Comparison of ENCODE assay signal across 12 cellular contexts in the genomic region with DNA sequence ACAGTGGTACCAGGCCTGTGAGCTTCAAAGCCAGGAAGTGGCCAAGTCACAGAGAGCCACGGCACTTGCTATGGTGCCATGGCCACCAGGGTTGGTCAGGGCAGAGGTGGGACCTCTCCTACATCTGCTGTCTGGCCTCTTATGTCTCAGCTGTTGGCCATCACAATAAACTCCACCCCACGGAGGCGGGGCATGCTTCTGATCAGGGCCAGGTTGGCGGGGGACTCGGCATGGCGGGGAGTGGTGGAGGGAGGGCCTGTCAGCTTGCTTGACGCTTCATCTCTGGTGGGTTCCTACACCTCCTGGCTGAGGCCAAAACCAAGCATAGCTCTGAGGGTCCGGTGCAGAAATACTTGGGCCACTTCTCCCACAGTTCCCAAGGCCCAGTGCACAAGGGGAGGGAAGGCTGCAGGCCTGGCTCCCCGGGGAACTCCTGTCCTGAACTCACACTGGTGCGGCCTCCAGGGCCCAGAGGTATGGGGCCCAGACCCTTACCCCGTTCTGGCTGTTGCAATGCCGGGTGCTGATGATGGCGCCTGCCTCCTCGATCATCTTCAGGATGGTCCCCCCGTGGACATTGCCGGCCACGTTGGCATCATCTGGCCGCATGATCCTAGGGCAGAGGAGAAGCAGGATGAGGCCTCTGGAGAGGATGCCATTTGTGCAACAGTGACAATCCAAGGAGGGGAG. TPM values are rescaled to one million over a fixed set of nuclear protein-coding genes. Genes with fewer than 3 reads are reported as not detected.
DNase-seq lines count a peak whose midpoint lies in the region; ATAC-seq and TF ChIP-seq lines count a peak whose summit lies in the region.
"Had no signal": no experiment of that assay in that cellular context is flagged by ENCODE, and none has a peak within 500 bp of the region (broad histone marks: within the 10 kb centered on the region; RNA-seq: fewer than 3 reads in every experiment).

No MANE protein-coding gene starts in this region.

- H3K4me3 Mint-ChIP-seq in activated naive CD4-positive, alpha-beta T cell treated with anti-CD3 and anti-CD28 coated beads, Interleukin-2, amount 10 ng/mL, durations not matched to agents 7 days and 5 days, result no peak overlapping the region
- H3K4me3 Mint-ChIP-seq in stimulated activated effector memory CD8-positive, alpha-beta T cell treated with anti-CD3 and anti-CD28 coated beads, Interleukin-12 subunit alpha, Interleukin-12 subunit beta, amount 100 ng/mL, for 72 hours, result peak overlapping the region; percentile 61
- H3K4me3 Mint-ChIP-seq in GM23338, result no peak overlapping the region

- H3K27ac ChIP-seq in WERI-Rb-1 (no peak overlapping the region), esophagus squamous epithelium (peak overlapping the region; percentile 49 to 71 (median 60)), GM23338 (ENCODE audit: low read depth) (no peak overlapping the region)
- H3K27ac ChIP-seq: thyroid gland had no signal

- peak; percentile 2 for ATAC-seq in stimulated activated effector memory CD8-positive, alpha-beta T cell treated with anti-CD3 and anti-CD28 coated beads, Interleukin-12 subunit alpha, Interleukin-12 subunit beta, amount 100 ng/mL, for 72 hours
- no peak for ATAC-seq in GM18873 (IDR thresholded peaks at IDR 0.05; ENCODE audit: low FRiP score, unreplicated experiment)
- no peak for ATAC-seq in GM23338
- ATAC-seq: HCT116 had no signal

- peaks cover 28% of the 10 kb centered on the region for H4K20me1 ChIP-seq in GM23338 (replicated peaks; ENCODE audit: insufficient read depth)

- H3K27me3 ChIP-seq in WERI-Rb-1 (ENCODE audit: insufficient read depth, low read depth, severe bottlenecking) (no peaks in the 10 kb centered on the region), esophagus squamous epithelium (no peaks in the 10 kb centered on the region), GM23338 (ENCODE audit: insufficient read depth) (no peaks in the 10 kb centered on the region)
- H3K27me3 ChIP-seq: thyroid gland had no signal

- no peak overlapping the region for H3K4me2 ChIP-seq in GM23338

- no peak overlapping the region for H3K4me3 ChIP-seq in WERI-Rb-1 (ENCODE audit: low read depth, low read length)
- H3K4me3 ChIP-seq in esophagus squamous epithelium, result no peak overlapping the region
- H3K4me3 ChIP-seq in GM23338, result no peak overlapping the region
- H3K4me3 ChIP-seq: thyroid gland had no signal

- H3K36me3 ChIP-seq in WERI-Rb-1, result peaks cover 15% of the 10 kb centered on the region
- H3K36me3 ChIP-seq in esophagus squamous epithelium, result peaks cover 0 to 5% (median 0%) of the 10 kb centered on the region in 3 donors
- H3K36me3 ChIP-seq in GM23338 (ENCODE audit: insufficient read depth), result no peaks in the 10 kb centered on the region
- H3K36me3 ChIP-seq: thyroid gland had no signal

- no peak for DNase-seq in activated naive CD4-positive, alpha-beta T cell treated with anti-CD3 and anti-CD28 coated beads, Interleukin-2, amount 10 ng/mL, durations not matched to agents 7 days and 5 days
- DNase-seq in activated naive CD4-positive, alpha-beta T cell (lab: John Stamatoyannopoulos, UW), result no peak
- DNase-seq in WERI-Rb-1 (peak; percentile 29), esophagus squamous epithelium (lab: John Stamatoyannopoulos, UW) (no peak), DMS 273 (lab: John Stamatoyannopoulos, UW; ENCODE audit: unreplicated experiment) (no peak), GM23338 (ENCODE audit: low spot score) (no peak)
- no peak for DNase-seq in stimulated activated effector memory CD8-positive, alpha-beta T cell treated with anti-CD3 and anti-CD28 coated beads, Interleukin-12 subunit alpha, Interleukin-12 subunit beta, amount 100 ng/mL, for 72 hours (ENCODE audit: low spot score in 2 of 2)
- DNase-seq: NCI-H187, NCI-H524 treated with DMSO at 0.1 percent for 48 hours, thyroid gland had no signal

- peaks cover 8% of the 10 kb centered on the region; the same call in 1 of the 2 replicates for H3F3A ChIP-seq in GM23338 (replicated peaks; ENCODE audit: low read depth)

- H3K4me1 ChIP-seq in esophagus squamous epithelium (peaks cover 43 to 68% (median 49%) of the 10 kb centered on the region in 3 donors), GM23338 (ENCODE audit: insufficient read depth) (no peaks in the 10 kb centered on the region; the same call in 1 of the 2 replicates)

- H3K27ac Mint-ChIP-seq in activated naive CD4-positive, alpha-beta T cell treated with anti-CD3 and anti-CD28 coated beads, Interleukin-2, amount 10 ng/mL, durations not matched to agents 7 days and 5 days, result peak overlapping the region; percentile 80
- H3K27ac Mint-ChIP-seq in stimulated activated effector memory CD8-positive, alpha-beta T cell treated with anti-CD3 and anti-CD28 coated beads, Interleukin-12 subunit alpha, Interleukin-12 subunit beta, amount 100 ng/mL, for 72 hours, result peak overlapping the region; percentile 92
- no peak overlapping the region for H3K27ac Mint-ChIP-seq in GM23338

- 89% methylated on average over 7 of the region's 18 CpGs; no CpG with 5 or more reads in 1 of the 2 donors for WGBS in esophagus squamous epithelium, 2 donors

- peaks cover 2% of the 10 kb centered on the region for H3K36me3 Mint-ChIP-seq in activated naive CD4-positive, alpha-beta T cell treated with anti-CD3 and anti-CD28 coated beads, Interleukin-2, amount 10 ng/mL, durations not matched to agents 7 days and 5 days
- no peaks in the 10 kb centered on the region for H3K36me3 Mint-ChIP-seq in stimulated activated effector memory CD8-positive, alpha-beta T cell treated with anti-CD3 and anti-CD28 coated beads, Interleukin-12 subunit alpha, Interleukin-12 subunit beta, amount 100 ng/mL, for 72 hours
- H3K36me3 Mint-ChIP-seq in GM23338 (ENCODE audit: low read depth), result peaks cover 2% of the 10 kb centered on the region; the same call in 2 of the 3 replicates

- H3K27me3 Mint-ChIP-seq in activated naive CD4-positive, alpha-beta T cell treated with anti-CD3 and anti-CD28 coated beads, Interleukin-2, amount 10 ng/mL, durations not matched to agents 7 days and 5 days, result no peaks in the 10 kb centered on the region
- peaks cover 10% of the 10 kb centered on the region for H3K27me3 Mint-ChIP-seq in GM23338 (ENCODE audit: insufficient read depth, low read depth, poor library complexity)

- no peak for TF ChIP-seq POLR2A in esophagus squamous epithelium (IDR thresholded peaks at IDR 0.05)

- no peaks in the 10 kb centered on the region for H3K9me3 ChIP-seq in WERI-Rb-1 (ENCODE audit: severe bottlenecking)
- no peaks in the 10 kb centered on the region for H3K9me3 ChIP-seq in esophagus squamous epithelium
- H3K9me3 ChIP-seq: thyroid gland had no signal

- H3K79me2 ChIP-seq in GM23338 (replicated peaks; ENCODE audit: insufficient read depth), result peaks cover 31% of the 10 kb centered on the region

- no peak overlapping the region for H2AFZ ChIP-seq in GM23338

- intact Hi-C loops in esophagus squamous epithelium (cut with DNase I), result loop anchor here (10.0 kb wide), 1 partner anchor 295 kb away; no protein-coding TSS in a partner anchor

- CTCF ChIA-PET in activated naive CD4-positive, alpha-beta T cell treated with anti-CD3 and anti-CD28 coated beads, Interleukin-2, amount 10 ng/mL, durations not matched to agents 7 days and 5 days (lab: Charles Lee), result interaction anchor here (1.2 to 3.3 kb wide), 12 partner anchors 11 to 103 kb away, joined by 3 to 52 read pairs (median 11); no protein-coding TSS in a partner anchor

- H3K4me1 Mint-ChIP-seq in activated naive CD4-positive, alpha-beta T cell treated with anti-CD3 and anti-CD28 coated beads, Interleukin-2, amount 10 ng/mL, durations not matched to agents 7 days and 5 days, result peaks cover 22% of the 10 kb centered on the region
- H3K4me1 Mint-ChIP-seq in stimulated activated effector memory CD8-positive, alpha-beta T cell treated with anti-CD3 and anti-CD28 coated beads, Interleukin-12 subunit alpha, Interleukin-12 subunit beta, amount 100 ng/mL, for 72 hours, result peaks cover 32% of the 10 kb centered on the region
- peaks cover 21% of the 10 kb centered on the region for H3K4me1 Mint-ChIP-seq in GM23338

- no peak for TF ChIP-seq CTCF in WERI-Rb-1 (IDR thresholded peaks at IDR 0.05; ENCODE audit: low read depth, low read length)
- no peak for TF ChIP-seq CTCF in esophagus squamous epithelium (IDR thresholded peaks at IDR 0.05)
- TF ChIP-seq CTCF in GM23338 (conservative IDR thresholded peaks at IDR 0.05; ENCODE audit: low read depth in 2 of 2), result no peak

- no peaks in the 10 kb centered on the region for H3K9me3 Mint-ChIP-seq in activated naive CD4-positive, alpha-beta T cell treated with anti-CD3 and anti-CD28 coated beads, Interleukin-2, amount 10 ng/mL, durations not matched to agents 7 days and 5 days
- no peaks in the 10 kb centered on the region for H3K9me3 Mint-ChIP-seq in stimulated activated effector memory CD8-positive, alpha-beta T cell treated with anti-CD3 and anti-CD28 coated beads, Interleukin-12 subunit alpha, Interleukin-12 subunit beta, amount 100 ng/mL, for 72 hours
- H3K9me3 Mint-ChIP-seq in GM23338, result no peaks in the 10 kb centered on the region

- H3K9me2 ChIP-seq in GM23338 (ENCODE audit: insufficient read depth), result no peaks in the 10 kb centered on the region

RNA-seq across cellular contexts. Expression of gene ACOT7, which starts 44.2 kb away (rescaled TPM):
- total RNA-seq in esophagus squamous epithelium, result 10 to 100 TPM; 23.5 to 50.7 (median 39.0) TPM
- 167 and 172 TPM in 2 replicates for total RNA-seq in GM23338 (2014; rRNA removed; shearing (Covaris generic))
- 169 TPM in 2 replicates for polyA plus RNA-seq in GM23338 (2016; fragmentation: Nextera tagmentation; extraction: Ambion mirVana)

Comparison
In these comparisons a context has a peak if more than half of its experiments do, and no peak if none do; other contexts are left out.
1. H3K27ac ChIP-seq: peak in esophagus squamous epithelium (4 of 4); none in WERI-Rb-1 (single experiment) and GM23338 (single experiment).